Comparison of ENCODE assay signal across 1 cellular context in genomic region chr22:22770280-22770871, GRCh38.
TF ChIP-seq lines count a peak whose summit lies in the region.

No MANE protein-coding gene starts in this region.

TF ChIP-seq in SK-N-SH treated with all-trans-retinoic acid at 6 μM for 48 hours, 23 proteins besides CTCF, POLR2A, EP300 and RAD21 (continued from another document):
- TF ChIP-seq CSRNP3 (CRISPR knock-in tag; IDR thresholded peaks at IDR 0.05) (no peak), ZC3H10 (CRISPR knock-in tag; IDR thresholded peaks at IDR 0.05) (no peak)
TF ChIP-seq in SK-N-SH treated with all-trans-retinoic acid at 6 μM for 48 hours: peak in this region for 0.
